Comparison of ENCODE assay signal across 1 cellular context in the genomic region with DNA sequence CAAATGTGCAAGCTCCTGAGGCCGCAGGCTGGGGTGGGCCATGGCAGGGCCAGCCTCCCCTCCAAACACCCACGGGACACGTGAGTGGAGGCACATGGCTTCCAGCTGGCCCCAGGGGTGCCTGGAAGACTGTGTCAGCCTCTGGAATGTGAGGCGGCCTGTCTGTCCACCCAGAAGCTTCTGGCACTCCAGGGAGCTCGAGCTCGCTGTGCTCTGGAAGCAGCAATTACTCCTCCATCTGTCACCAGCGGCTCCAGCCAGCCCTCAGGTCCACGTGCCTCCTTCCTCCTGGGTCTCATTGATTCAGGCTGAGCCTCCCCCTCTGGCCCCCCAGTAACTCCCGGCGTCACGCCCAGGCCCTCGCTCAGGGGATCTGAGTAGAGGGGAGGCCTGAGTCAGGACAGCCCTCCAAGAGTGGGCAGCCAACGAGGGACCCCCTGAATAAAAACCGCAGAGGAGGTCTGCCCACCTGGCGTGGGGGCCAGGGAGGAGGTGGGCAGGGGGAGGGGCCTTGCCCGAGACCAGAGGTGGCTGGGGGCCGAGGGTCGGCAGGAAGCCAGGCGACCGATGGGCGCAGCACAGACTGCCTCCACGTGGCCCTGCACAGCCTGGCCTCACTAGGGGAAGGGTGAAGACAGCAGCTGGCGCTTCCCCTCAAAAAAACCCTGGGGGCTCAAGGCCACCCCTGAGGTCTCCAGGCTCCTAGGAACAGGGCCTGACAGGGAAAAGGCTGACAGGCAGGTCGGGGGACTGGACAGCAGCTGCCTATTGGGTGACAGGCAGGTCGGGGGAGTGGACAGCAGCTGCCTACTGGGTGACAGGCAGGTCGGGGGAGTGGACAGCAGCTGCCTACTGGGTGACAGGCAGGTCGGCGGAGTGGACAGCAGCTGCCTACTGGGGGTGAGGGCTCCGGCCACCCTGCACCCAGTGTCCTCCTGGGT.
TF ChIP-seq lines count a peak whose summit lies in the region.

No MANE protein-coding gene starts in this region.

TF ChIP-seq in HEK293, 187 proteins besides CTCF, POLR2A, EP300 and RAD21 (continued from another document):
- TF ChIP-seq, protein P1, sequence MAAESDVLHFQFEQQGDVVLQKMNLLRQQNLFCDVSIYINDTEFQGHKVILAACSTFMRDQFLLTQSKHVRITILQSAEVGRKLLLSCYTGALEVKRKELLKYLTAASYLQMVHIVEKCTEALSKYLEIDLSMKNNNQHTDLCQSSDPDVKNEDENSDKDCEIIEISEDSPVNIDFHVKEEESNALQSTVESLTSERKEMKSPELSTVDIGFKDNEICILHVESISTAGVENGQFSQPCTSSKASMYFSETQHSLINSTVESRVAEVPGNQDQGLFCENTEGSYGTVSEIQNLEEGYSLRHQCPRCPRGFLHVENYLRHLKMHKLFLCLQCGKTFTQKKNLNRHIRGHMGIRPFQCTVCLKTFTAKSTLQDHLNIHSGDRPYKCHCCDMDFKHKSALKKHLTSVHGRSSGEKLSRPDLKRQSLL (tag by site-specific recombination; IDR thresholded peaks at IDR 0.05) = peak; percentile 72; the same call in 1 of the 2 replicates
- TF ChIP-seq, protein P2, sequence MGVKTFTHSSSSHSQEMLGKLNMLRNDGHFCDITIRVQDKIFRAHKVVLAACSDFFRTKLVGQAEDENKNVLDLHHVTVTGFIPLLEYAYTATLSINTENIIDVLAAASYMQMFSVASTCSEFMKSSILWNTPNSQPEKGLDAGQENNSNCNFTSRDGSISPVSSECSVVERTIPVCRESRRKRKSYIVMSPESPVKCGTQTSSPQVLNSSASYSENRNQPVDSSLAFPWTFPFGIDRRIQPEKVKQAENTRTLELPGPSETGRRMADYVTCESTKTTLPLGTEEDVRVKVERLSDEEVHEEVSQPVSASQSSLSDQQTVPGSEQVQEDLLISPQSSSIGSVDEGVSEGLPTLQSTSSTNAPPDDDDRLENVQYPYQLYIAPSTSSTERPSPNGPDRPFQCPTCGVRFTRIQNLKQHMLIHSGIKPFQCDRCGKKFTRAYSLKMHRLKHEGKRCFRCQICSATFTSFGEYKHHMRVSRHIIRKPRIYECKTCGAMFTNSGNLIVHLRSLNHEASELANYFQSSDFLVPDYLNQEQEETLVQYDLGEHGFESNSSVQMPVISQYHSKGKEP (tag by site-specific recombination; IDR thresholded peaks at IDR 0.05) = no peak
- TF ChIP-seq KLF9 (tag by site-specific recombination; IDR thresholded peaks at IDR 0.05; ENCODE audit: low read depth) = no peak
- TF ChIP-seq MEIS1 (CRISPR knock-in tag; IDR thresholded peaks at IDR 0.05; ENCODE audit: borderline replicate concordance) = no peak
- TF ChIP-seq, protein P3, sequence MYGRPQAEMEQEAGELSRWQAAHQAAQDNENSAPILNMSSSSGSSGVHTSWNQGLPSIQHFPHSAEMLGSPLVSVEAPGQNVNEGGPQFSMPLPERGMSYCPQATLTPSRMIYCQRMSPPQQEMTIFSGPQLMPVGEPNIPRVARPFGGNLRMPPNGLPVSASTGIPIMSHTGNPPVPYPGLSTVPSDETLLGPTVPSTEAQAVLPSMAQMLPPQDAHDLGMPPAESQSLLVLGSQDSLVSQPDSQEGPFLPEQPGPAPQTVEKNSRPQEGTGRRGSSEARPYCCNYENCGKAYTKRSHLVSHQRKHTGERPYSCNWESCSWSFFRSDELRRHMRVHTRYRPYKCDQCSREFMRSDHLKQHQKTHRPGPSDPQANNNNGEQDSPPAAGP (tag by site-specific recombination; IDR thresholded peaks at IDR 0.05) = 0 out of 2 replicates have a peak, but pooled peaks have one; percentile 28
- TF ChIP-seq ZNF626 (tag by site-specific recombination; IDR thresholded peaks at IDR 0.05) = no peak
- TF ChIP-seq ZBTB20 (tag by site-specific recombination; IDR thresholded peaks at IDR 0.05) = no peak
- TF ChIP-seq, protein P4, sequence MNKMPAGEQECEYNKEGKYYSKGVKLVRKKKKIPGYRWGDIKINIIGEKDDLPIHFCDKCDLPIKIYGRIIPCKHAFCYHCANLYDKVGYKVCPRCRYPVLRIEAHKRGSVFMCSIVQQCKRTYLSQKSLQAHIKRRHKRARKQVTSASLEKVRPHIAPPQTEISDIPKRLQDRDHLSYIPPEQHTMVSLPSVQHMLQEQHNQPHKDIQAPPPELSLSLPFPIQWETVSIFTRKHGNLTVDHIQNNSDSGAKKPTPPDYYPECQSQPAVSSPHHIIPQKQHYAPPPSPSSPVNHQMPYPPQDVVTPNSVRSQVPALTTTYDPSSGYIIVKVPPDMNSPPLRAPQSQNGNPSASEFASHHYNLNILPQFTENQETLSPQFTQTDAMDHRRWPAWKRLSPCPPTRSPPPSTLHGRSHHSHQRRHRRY (tag by site-specific recombination; IDR thresholded peaks at IDR 0.05) = no peak
- TF ChIP-seq GLI4 (tag by site-specific recombination; IDR thresholded peaks at IDR 0.05) = no peak
- no peak for TF ChIP-seq ZNF184 (tag by site-specific recombination; IDR thresholded peaks at IDR 0.05)
- TF ChIP-seq ZNF830 (tag by site-specific recombination; IDR thresholded peaks at IDR 0.05; ENCODE audit: low read depth) = no peak
- TF ChIP-seq ZNF266 (tag by site-specific recombination; IDR thresholded peaks at IDR 0.05; ENCODE audit: low read depth) = no peak
- TF ChIP-seq ZNF114 (tag by site-specific recombination; IDR thresholded peaks at IDR 0.05) = no peak
- no peak for TF ChIP-seq KLF7 (tag by site-specific recombination; IDR thresholded peaks at IDR 0.05; ENCODE audit: borderline replicate concordance)
- no peak for TF ChIP-seq ZNF2 (tag by site-specific recombination; IDR thresholded peaks at IDR 0.05)
- no peak for TF ChIP-seq ZNF473 (tag by site-specific recombination; IDR thresholded peaks at IDR 0.05)
- TF ChIP-seq FEZF1 (tag by site-specific recombination; IDR thresholded peaks at IDR 0.05) = no peak
- TF ChIP-seq YY2 (tag by site-specific recombination; IDR thresholded peaks at IDR 0.05) = no peak
- no peak for TF ChIP-seq ZNF843 (tag by site-specific recombination; IDR thresholded peaks at IDR 0.05)
- TF ChIP-seq, protein P5, sequence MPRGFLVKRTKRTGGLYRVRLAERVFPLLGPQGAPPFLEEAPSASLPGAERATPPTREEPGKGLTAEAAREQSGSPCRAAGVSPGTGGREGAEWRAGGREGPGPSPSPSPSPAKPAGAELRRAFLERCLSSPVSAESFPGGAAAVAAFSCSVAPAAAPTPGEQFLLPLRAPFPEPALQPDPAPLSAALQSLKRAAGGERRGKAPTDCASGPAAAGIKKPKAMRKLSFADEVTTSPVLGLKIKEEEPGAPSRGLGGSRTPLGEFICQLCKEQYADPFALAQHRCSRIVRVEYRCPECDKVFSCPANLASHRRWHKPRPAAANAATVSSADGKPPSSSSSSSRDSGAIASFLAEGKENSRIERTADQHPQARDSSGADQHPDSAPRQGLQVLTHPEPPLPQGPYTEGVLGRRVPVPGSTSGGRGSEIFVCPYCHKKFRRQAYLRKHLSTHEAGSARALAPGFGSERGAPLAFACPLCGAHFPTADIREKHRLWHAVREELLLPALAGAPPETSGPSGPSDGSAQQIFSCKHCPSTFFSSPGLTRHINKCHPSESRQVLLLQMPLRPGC (tag by site-specific recombination; IDR thresholded peaks at IDR 0.05) = no peak
- no peak for TF ChIP-seq ZBTB21 (tag by site-specific recombination; IDR thresholded peaks at IDR 0.05)
- TF ChIP-seq EGR2 (tag by site-specific recombination; IDR thresholded peaks at IDR 0.05; ENCODE audit: low read depth) = peak; percentile 43; the same call in 1 of the 2 replicates
- TF ChIP-seq ZNF571 (tag by site-specific recombination; IDR thresholded peaks at IDR 0.05) = no peak
- no peak for TF ChIP-seq ZNF211 (tag by site-specific recombination; IDR thresholded peaks at IDR 0.05; ENCODE audit: low read depth)
- TF ChIP-seq ZXDB (tag by site-specific recombination; IDR thresholded peaks at IDR 0.05) = no peak
